ENCODE assay signal across 12 cellular contexts in genomic region chr1:59434336-59434735, GRCh38.
DNase-seq lines count a peak whose midpoint lies in the region; ATAC-seq and TF ChIP-seq lines count a peak whose summit lies in the region.
"Had no signal": no experiment of that assay in that cellular context is flagged by ENCODE, and none has a peak within 500 bp of the region (broad histone marks: within the 10 kb centered on the region; RNA-seq: fewer than 3 reads in every experiment).

No MANE protein-coding gene starts in this region.

- ATAC-seq in left cardiac atrium (peak; percentile 20 to 64), Right ventricle myocardium inferior (no peak), left lung (peak; percentile 81), upper lobe of right lung (peak; percentile 76), HG03457 (IDR thresholded peaks at IDR 0.05; ENCODE audit: unreplicated experiment) (no peak)
- no peak for ATAC-seq in activated naive CD4-positive, alpha-beta T cell treated with anti-CD3 and anti-CD28 coated beads, Interleukin-2, amount 50 U/mL, for 72 hours

- H3K36me3 ChIP-seq in left lung (no peaks in the 10 kb centered on the region), upper lobe of right lung (no peaks in the 10 kb centered on the region), BE2C (no peaks in the 10 kb centered on the region)

- H3K27ac ChIP-seq in left lung (peak overlapping the region; percentile 30 to 31), upper lobe of right lung (no peak overlapping the region)
- H3K27ac ChIP-seq: PC-9 had no signal

- H3K27me3 ChIP-seq in left lung (no peaks in the 10 kb centered on the region), upper lobe of right lung (no peaks in the 10 kb centered on the region), BE2C (no peaks in the 10 kb centered on the region)

- no peaks in the 10 kb centered on the region for H3K36me3 Mint-ChIP-seq in activated naive CD4-positive, alpha-beta T cell treated with anti-CD3 and anti-CD28 coated beads, Interleukin-2, amount 50 U/mL, for 72 hours
- H3K36me3 Mint-ChIP-seq: brain had no signal

- H3K4me3 ChIP-seq in left lung (no peak overlapping the region), upper lobe of right lung (no peak overlapping the region), BE2C (ENCODE audit: low read depth, low read length) (no peak overlapping the region)
- H3K4me3 ChIP-seq: PC-9 had no signal

- peaks cover 6 to 22% of the 10 kb centered on the region in 2 donors for H3K4me1 ChIP-seq in left lung
- peaks cover 21% of the 10 kb centered on the region for H3K4me1 ChIP-seq in upper lobe of right lung
- H3K4me1 ChIP-seq in BE2C: no peaks in the 10 kb centered on the region

- TF ChIP-seq CTCF in left lung (IDR thresholded peaks at IDR 0.05) (no peak), upper lobe of right lung (IDR thresholded peaks at IDR 0.05) (no peak), BE2C (IDR thresholded peaks at IDR 0.05; ENCODE audit: low read depth, low read length) (no peak)

- intact Hi-C loops in left cardiac atrium (cut with DNase I): no loop called here
- intact Hi-C loops in Right ventricle myocardium inferior (cut with DNase I): no loop called here
- intact Hi-C loops in left lung (cut with DNase I): no loop called here
- intact Hi-C loops in upper lobe of right lung (cut with DNase I): no loop called here

- peaks cover 0 to 7% of the 10 kb centered on the region in 2 donors for H3K9me3 Mint-ChIP-seq in activated naive CD4-positive, alpha-beta T cell treated with anti-CD3 and anti-CD28 coated beads, Interleukin-2, amount 50 U/mL, for 72 hours
- H3K9me3 Mint-ChIP-seq: brain had no signal

- H3K27ac Mint-ChIP-seq in activated naive CD4-positive, alpha-beta T cell treated with anti-CD3 and anti-CD28 coated beads, Interleukin-2, amount 50 U/mL, for 72 hours: no peak overlapping the region

- H3K9me3 ChIP-seq in left lung (no peaks in the 10 kb centered on the region), upper lobe of right lung (no peaks in the 10 kb centered on the region), BE2C (no peaks in the 10 kb centered on the region)

- DNase-seq in left cardiac atrium: no peak
- DNase-seq in Right ventricle myocardium inferior (ENCODE audit: missing footprints): no peak
- DNase-seq in T1000 (lab: John Stamatoyannopoulos, UW): peak; percentile 44
- DNase-seq in left lung: peak in 1 of 2 donors; percentile 43
- DNase-seq in upper lobe of right lung: no peak
- DNase-seq in BE2C: no peak
- no peak for DNase-seq in activated naive CD4-positive, alpha-beta T cell treated with anti-CD3 and anti-CD28 coated beads, Interleukin-2, amount 50 U/mL, for 72 hours (ENCODE audit: low spot score in 2 of 2)
- DNase-seq: activated CD8-positive, alpha-beta memory T cell treated with anti-CD3 and anti-CD28 coated beads, Interleukin-2, amount 50 U/mL, for 48 hours; substantia nigra had no signal

Comparison
In these comparisons a context has a peak if more than half of its experiments do, and no peak if none do; other contexts are left out.
1. ATAC-seq: peak in left cardiac atrium (2 of 2), left lung (single experiment) and upper lobe of right lung (single experiment); none in Right ventricle myocardium inferior (single experiment), activated naive CD4-positive, alpha-beta T cell treated with anti-CD3 and anti-CD28 coated beads, Interleukin-2, amount 50 U/mL, for 72 hours (0 of 2) and HG03457 (single experiment).